ENCODE assay signal across 21 cellular contexts in genomic region chr2:46488389-46488788, GRCh38. TPM values are rescaled to one million over a fixed set of nuclear protein-coding genes. Genes with fewer than 3 reads are reported as not detected.
DNase-seq lines count a peak whose midpoint lies in the region; TF ChIP-seq lines count a peak whose summit lies in the region.
"Had no signal": no experiment of that assay in that cellular context is flagged by ENCODE, and none has a peak within 500 bp of the region (broad histone marks: within the 10 kb centered on the region; RNA-seq: fewer than 3 reads in every experiment).

No MANE protein-coding gene starts in this region.

- no peak for TF ChIP-seq EP300 in esophagus muscularis mucosa (IDR thresholded peaks at IDR 0.05)

- H3K4me1 ChIP-seq in esophagus muscularis mucosa (peaks cover 41 to 49% (median 44%) of the 10 kb centered on the region in 4 donors), tibial artery (peaks cover 3 to 36% (median 28%) of the 10 kb centered on the region in 4 donors)

- no peak for TF ChIP-seq POLR2A in esophagus muscularis mucosa (IDR thresholded peaks at IDR 0.05; ENCODE audit: low read depth)

- DNase-seq in HCEC 1CT (peak; percentile 40), SK-MEL-5 (ENCODE audit: low read depth, low spot score) (peak; percentile 56), esophagus muscularis mucosa (ENCODE audit: extremely low spot score) (no peak), tibial artery (no peak), GOT3 (lab: John Stamatoyannopoulos, UW) (no peak), GM20000 (ENCODE audit: low spot score) (no peak)
- no peak for DNase-seq in effector CD4-positive, alpha-beta T cell
- DNase-seq: activated CD4-positive, alpha-beta T cell treated with anti-CD3 and anti-CD28 coated beads for 36 hours; activated CD8-positive, alpha-beta memory T cell treated with anti-CD3 and anti-CD28 coated beads, Interleukin-2, amount 10 ng/mL, durations not matched to agents 7 days and 5 days; BE2C; NCI-H774; retina; stimulated activated naive CD4-positive, alpha-beta T cell had no signal

- in situ Hi-C loops in SK-MEL-5 (cut with HindIII; ENCODE audit: low pct_unique_long_range_greater_than_20kb, low sequenced_read_pairs) = no loop called here

- peak in 1 of 3 experiments; percentile 6 for TF ChIP-seq CTCF in esophagus muscularis mucosa (IDR thresholded peaks at IDR 0.05)
- TF ChIP-seq CTCF in tibial artery (IDR thresholded peaks at IDR 0.05) = no peak
- TF ChIP-seq CTCF in GM20000 (IDR thresholded peaks at IDR 0.05; ENCODE audit: extremely low read depth, missing control alignments) = no peak

- peak overlapping the region; percentile 41 to 62 (median 50) for H3K27ac ChIP-seq in esophagus muscularis mucosa (replicated peaks in 1 of 4)
- H3K27ac ChIP-seq in tibial artery = peak overlapping the region; percentile 18 to 54
- H3K27ac ChIP-seq: epithelial cell of prostate, SK-N-MC had no signal

- 83% methylated on average over 2 of the region's 2 CpGs for WGBS in esophagus muscularis mucosa

- H3K36me3 ChIP-seq in esophagus muscularis mucosa (no peaks in the 10 kb centered on the region), tibial artery (no peaks in the 10 kb centered on the region)
- H3K36me3 ChIP-seq: BE2C, left lung, thyroid gland had no signal

- H3K4me3 ChIP-seq in esophagus muscularis mucosa (no peak overlapping the region), tibial artery (no peak overlapping the region)
- H3K4me3 ChIP-seq: left lung, SK-N-MC, thyroid gland had no signal

- no peaks in the 10 kb centered on the region for H3K9me3 ChIP-seq in esophagus muscularis mucosa
- H3K9me3 ChIP-seq in tibial artery = no peaks in the 10 kb centered on the region
- H3K9me3 ChIP-seq: BE2C, left lung, thyroid gland had no signal

- H3K27me3 ChIP-seq in esophagus muscularis mucosa = no peaks in the 10 kb centered on the region
- H3K27me3 ChIP-seq in tibial artery = no peaks in the 10 kb centered on the region
- H3K27me3 ChIP-seq: BE2C, left lung, thyroid gland had no signal

- intact Hi-C loops in esophagus muscularis mucosa (cut with DNase I) (no loop called here), tibial artery (cut with DNase I; ENCODE audit: low total_unique reads) (no loop called here)

RNA-seq across cellular contexts. Expression of gene TMEM247, which starts 9.0 kb away (rescaled TPM):
- total RNA-seq in SK-MEL-5 (2014; rRNA removed; shearing (Covaris generic)) = not detected in 2 replicates
- not detected in 2 replicates for polyA plus RNA-seq in SK-MEL-5 (2015; cell fraction: cytosol; rRNA removed)
- not detected in 2 replicates for polyA plus RNA-seq in SK-MEL-5 (2015; cell fraction: nucleus; rRNA removed)
- not detected for total RNA-seq in esophagus muscularis mucosa
- total RNA-seq: activated CD4-positive, alpha-beta T cell treated with anti-CD3 and anti-CD28 coated beads for 36 hours; activated CD8-positive, alpha-beta memory T cell treated with anti-CD3 and anti-CD28 coated beads, Interleukin-2, amount 10 ng/mL, durations not matched to agents 7 days and 5 days; dermis microvascular lymphatic vessel endothelial cell; G401; left lung; OCI-LY7; thyroid gland had no signal
- polyA plus RNA-seq: IgD-negative memory B cell had no signal

RNA-seq across cellular contexts. Expression of gene RHOQ, which starts 53.9 kb away (rescaled TPM):
- 234 and 235 TPM in 2 replicates for total RNA-seq in SK-MEL-5 (2014; rRNA removed; shearing (Covaris generic))
- 127 and 150 TPM in 2 replicates for polyA plus RNA-seq in SK-MEL-5 (2015; cell fraction: cytosol; rRNA removed)
- 110 and 126 TPM in 2 replicates for polyA plus RNA-seq in SK-MEL-5 (2015; cell fraction: nucleus; rRNA removed)
- 100 to 1,000 TPM; 107 to 168 (median 142) TPM for total RNA-seq in esophagus muscularis mucosa

RNA-seq across cellular contexts. Expression of gene ATP6V1E2, which starts 54.0 kb away (rescaled TPM):
- total RNA-seq in SK-MEL-5 (2014; rRNA removed; shearing (Covaris generic)) = 23.6 and 33.0 TPM in 2 replicates
- polyA plus RNA-seq in SK-MEL-5 (2015; cell fraction: cytosol; rRNA removed) = 22.4 and 24.0 TPM in 2 replicates
- 13.3 and 22.4 TPM in 2 replicates for polyA plus RNA-seq in SK-MEL-5 (2015; cell fraction: nucleus; rRNA removed)
- total RNA-seq in esophagus muscularis mucosa = 1 to 10 TPM; 3.6 to 7.5 (median 5.5) TPM

Comparison
In these comparisons a context has a peak if more than half of its experiments do, and no peak if none do; other contexts are left out.
1. DNase-seq: peak in HCEC 1CT (single experiment) and SK-MEL-5 (single experiment); none in esophagus muscularis mucosa (single experiment), tibial artery (0 of 2), GOT3 (single experiment), effector CD4-positive, alpha-beta T cell (single experiment) and GM20000 (single experiment).